ENCODE assay signal across 24 cellular contexts in genomic region chr10:119039161-119039560, GRCh38.
"Had no signal": no experiment of that assay in that cellular context is flagged by ENCODE, and none has a peak within 500 bp of the region (broad histone marks: within the 10 kb centered on the region; RNA-seq: fewer than 3 reads in every experiment).

No MANE protein-coding gene starts in this region.

- DNase-seq: activated naive CD4-positive, alpha-beta T cell; adrenal gland; effector memory CD4-positive, alpha-beta T cell; glutamatergic neuron; immature natural killer cell; lower lobe of right lung; right lobe of liver; stimulated activated CD4-positive, alpha-beta T cell treated with anti-CD3 and anti-CD28 coated beads, Interleukin-2, amount 100 ng/mL, for 24 hours; stomach had no signal

- H3K9me3 ChIP-seq: adrenal gland, ascending aorta, esophagus muscularis mucosa, lower lobe of right lung, neutrophil, right lobe of liver, stomach, suprapubic skin, tibial nerve had no signal

- H3K27me3 Mint-ChIP-seq: activated naive CD8-positive, alpha-beta T cell; activated T-helper 17 cell treated with anti-CD3 and anti-CD28 coated beads, Interleukin-2, amount 50 U/mL, for 72 hours; central memory CD8-positive, alpha-beta T cell; natural killer cell treated with Interleukin-12 subunit alpha and Interleukin-12 subunit beta and Interleukin-15 and Interleukin-18, amount 100 ng/mL, for 72 hours; stimulated activated memory B cell treated with anti-CD40 and anti-IgM and Interleukin-4, amounts not matched to agents 10 μg/mL and 1 μg/mL and 100 μg/mL, for 72 hours had no signal

- H3K4me3 Mint-ChIP-seq: activated naive CD8-positive, alpha-beta T cell; activated T-helper 17 cell treated with anti-CD3 and anti-CD28 coated beads, Interleukin-2, amount 50 U/mL, for 72 hours; central memory CD8-positive, alpha-beta T cell; immature natural killer cell; mesothelial cell of epicardium; natural killer cell treated with Interleukin-12 subunit alpha and Interleukin-12 subunit beta and Interleukin-15 and Interleukin-18, amount 100 ng/mL, for 72 hours; stimulated activated memory B cell treated with anti-CD40 and anti-IgM and Interleukin-4, amounts not matched to agents 10 μg/mL and 1 μg/mL and 100 μg/mL, for 72 hours; T-helper 2 cell treated with Interferon-gamma antibody and Interleukin-4, amounts not matched to agents 5 μg/mL and 100 μg/mL, for 36 hours had no signal

- H3K9me3 Mint-ChIP-seq: activated T-helper 17 cell treated with anti-CD3 and anti-CD28 coated beads, Interleukin-2, amount 50 U/mL, for 72 hours; central memory CD8-positive, alpha-beta T cell; immature natural killer cell; mesothelial cell of epicardium; natural killer cell treated with Interleukin-12 subunit alpha and Interleukin-12 subunit beta and Interleukin-15 and Interleukin-18, amount 100 ng/mL, for 72 hours; stimulated activated memory B cell treated with anti-CD40 and anti-IgM and Interleukin-4, amounts not matched to agents 10 μg/mL and 1 μg/mL and 100 μg/mL, for 72 hours; T-helper 2 cell treated with Interferon-gamma antibody and Interleukin-4, amounts not matched to agents 5 μg/mL and 100 μg/mL, for 36 hours had no signal

- H3K4me3 ChIP-seq: adrenal gland, ascending aorta, esophagus muscularis mucosa, hepatocyte, lower lobe of right lung, right lobe of liver, skin epidermis, stomach, suprapubic skin, tibial nerve had no signal

- H3K27ac ChIP-seq: adrenal gland, ascending aorta, esophagus muscularis mucosa, hepatocyte, lower lobe of right lung, neutrophil, right lobe of liver, skin epidermis, stomach, suprapubic skin, tibial nerve had no signal

- H3K27me3 ChIP-seq: adrenal gland, ascending aorta, esophagus muscularis mucosa, hepatocyte, neutrophil, right lobe of liver, stomach, suprapubic skin, tibial nerve had no signal

- H3K27ac Mint-ChIP-seq: mesothelial cell of epicardium; stimulated activated memory B cell treated with anti-CD40 and anti-IgM and Interleukin-4, amounts not matched to agents 10 μg/mL and 1 μg/mL and 100 μg/mL, for 72 hours; T-helper 2 cell treated with Interferon-gamma antibody and Interleukin-4, amounts not matched to agents 5 μg/mL and 100 μg/mL, for 36 hours had no signal

- H3K4me1 Mint-ChIP-seq: mesothelial cell of epicardium had no signal

- H3K4me2 ChIP-seq: hepatocyte had no signal

- ATAC-seq: activated T-helper 17 cell treated with anti-CD3 and anti-CD28 coated beads, Interleukin-2, amount 50 U/mL, for 72 hours; left lobe of liver; lower lobe of right lung; natural killer cell treated with Interleukin-12 subunit alpha and Interleukin-12 subunit beta and Interleukin-15 and Interleukin-18, amount 100 ng/mL, for 72 hours; right lobe of liver; stimulated activated memory B cell treated with anti-CD40 and anti-IgM and Interleukin-4, amounts not matched to agents 10 μg/mL and 1 μg/mL and 100 μg/mL, for 72 hours had no signal

- H2AFZ ChIP-seq: hepatocyte had no signal

- H3K4me1 ChIP-seq: adrenal gland, ascending aorta, esophagus muscularis mucosa, lower lobe of right lung, right lobe of liver, stomach, suprapubic skin, tibial nerve had no signal
